31 cellular contexts compared by ENCODE assay signal in the genomic region with DNA sequence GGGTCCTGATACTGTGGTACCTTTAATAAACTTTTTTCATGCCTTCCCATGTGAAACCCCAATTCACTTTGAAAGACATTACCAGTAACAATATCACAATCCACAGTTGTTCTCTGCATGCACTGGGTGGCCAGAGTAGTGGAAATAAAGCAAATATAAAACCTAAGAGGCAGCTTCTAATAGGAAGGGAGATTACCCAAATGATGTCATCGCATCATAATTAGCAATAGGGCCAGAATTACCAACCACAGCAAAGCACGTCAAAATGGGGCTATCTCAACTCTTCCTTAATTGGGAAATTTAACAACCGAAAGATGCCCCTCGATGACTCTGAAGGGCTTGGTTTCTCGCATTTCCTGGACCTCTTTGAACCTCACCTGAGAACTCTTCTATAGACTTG.
DNase-seq lines count a peak whose midpoint lies in the region; ATAC-seq, FAIRE-seq and TF ChIP-seq lines count a peak whose summit lies in the region.
"Had no signal": no experiment of that assay in that cellular context is flagged by ENCODE, and none has a peak within 500 bp of the region (broad histone marks: within the 10 kb centered on the region; RNA-seq: fewer than 3 reads in every experiment).

No MANE protein-coding gene starts in this region.

- RAD21 ChIA-PET in GM12878 (lab: Charles Lee; ENCODE audit: unreplicated experiment) = interaction anchor here (0.9 to 3.8 kb wide), 13 partner anchors 11 to 309 kb away, joined by 3 to 28 read pairs (median 4); no protein-coding TSS in a partner anchor

- ATAC-seq in HepG2 = no peak
- ATAC-seq in right lobe of liver = no peak
- peak; percentile 73 for ATAC-seq in GM12878
- ATAC-seq: A549; CD8-positive, alpha-beta T cell had no signal

- BruUV-seq in HepG2 (replicated peaks; lab: Mats Ljungman, UMichigan) = no TSS peak
- BruUV-seq in GM12878 (replicated peaks; lab: Mats Ljungman, UMichigan) = no TSS peak

- SMC1A ChIA-PET in GM12878 (lab: Charles Lee; ENCODE audit: uncharacterized antibody, unreplicated experiment) = interaction anchor here (0.6 to 3.5 kb wide), 19 partner anchors 8 to 446 kb away, joined by 3 to 34 read pairs (median 4); partner anchors contain the start of gene GRIN2A

- H3K9me3 ChIP-seq in HepG2 (ENCODE audit: low read length) (no peaks in the 10 kb centered on the region), right lobe of liver (no peaks in the 10 kb centered on the region), GM12878 (replicated peaks; ENCODE audit: control insufficient read depth, insufficient read depth, low read length) (no peaks in the 10 kb centered on the region), HAP-1 (no peaks in the 10 kb centered on the region)
- H3K9me3 ChIP-seq: A549; BE2C; BLaER1; BLaER1 treated with 17β-estradiol and CSF1 and Interleukin-3, amounts not matched to agents 10 nM and 100 nM; Caco-2 had no signal

- H3K27ac ChIP-seq in HepG2 (ENCODE audit: extremely low read length, insufficient read depth, low read length) = no peak overlapping the region
- no peak overlapping the region for H3K27ac ChIP-seq in right lobe of liver
- H3K27ac ChIP-seq in GM12878 (ENCODE audit: control insufficient read depth, insufficient read depth) = no peak overlapping the region
- H3K27ac ChIP-seq: 22Rv1; A549; BLaER1; BLaER1 treated with 17β-estradiol and CSF1 and Interleukin-3, amounts not matched to agents 10 nM and 100 nM; C4-2B had no signal

- WGBS in HepG2 (ENCODE audit: low lambda C conversion rate) = 22% methylated on average over 5 of the region's 5 CpGs
- 70% methylated on average over 5 of the region's 5 CpGs for WGBS in right lobe of liver (ENCODE audit: insufficient coverage, low coverage, low lambda C conversion rate, missing lambda C conversion rate)
- 40% methylated on average over 5 of the region's 5 CpGs for WGBS in GM12878 (ENCODE audit: insufficient coverage, insufficient replicate concordance, low lambda C conversion rate, missing lambda C conversion rate)

- H3K4me1 ChIP-seq in HepG2 (ENCODE audit: insufficient read depth, low read length) (no peaks in the 10 kb centered on the region), right lobe of liver (no peaks in the 10 kb centered on the region), GM12878 (ENCODE audit: control insufficient read depth, insufficient read depth, low read length) (no peaks in the 10 kb centered on the region), HAP-1 (no peaks in the 10 kb centered on the region)
- H3K4me1 ChIP-seq: A549, BE2C, Caco-2 had no signal

- DNase-seq in HepG2 (ENCODE audit: low spot score) (no peak), right lobe of liver (no peak), GM12878 (ENCODE audit: low read depth, low spot score) (no peak), HAP-1 (ENCODE audit: low spot score in 2 of 2) (no peak)
- DNase-seq: 8988T; ACHN; AML-193; BE2C; C1 segment of cervical spinal cord; Caco-2; Calu3; CD4-positive, alpha-beta memory T cell; CD4-positive, alpha-beta T cell; CD4-positive, CD25-positive, alpha-beta regulatory T cell; CD8-positive, alpha-beta memory T cell; CD8-positive, alpha-beta T cell; COR-L47; DMS 273 treated with DMSO at 0.1 percent for 48 hours; DMS153; DMS53; DMS79; DMS79 treated with DMSO at 0.1 percent for 48 hours; DND-41; EL had no signal

- in situ Hi-C loops in HepG2 (cut with HindIII; ENCODE audit: extremely low pct_ligation_motif_present, low pct_unique_long_range_greater_than_20kb) (no loop called here), GM12878 (cut with MboI) (no loop called here), HAP-1 (cut with MboI; ENCODE audit: low sequenced_read_pairs) (no loop called here)

- POLR2A ChIA-PET in HepG2 (lab: Yijun Ruan, JAX) = no interaction called here
- POLR2A ChIA-PET in GM12878 (lab: Charles Lee) = interaction anchor here (0.8 to 1.4 kb wide), 2 partner anchors 10 to 18 kb away, joined by 3 read pairs; no protein-coding TSS in a partner anchor

- H4K20me1 ChIP-seq in HepG2 (ENCODE audit: insufficient read depth, low read length) (no peaks in the 10 kb centered on the region), GM12878 (ENCODE audit: control insufficient read depth, insufficient read depth) (no peaks in the 10 kb centered on the region)
- H4K20me1 ChIP-seq: BLaER1; BLaER1 treated with 17β-estradiol and CSF1 and Interleukin-3, amounts not matched to agents 10 nM and 100 nM had no signal

- H3K27me3 ChIP-seq in HepG2 (ENCODE audit: control insufficient read depth in 1 of 2, insufficient read depth in 2 of 2, low read length in 2 of 2) (peaks cover 1 to 27% of the 10 kb centered on the region in 2 experiments; a peak in 4 of 5 replicates), right lobe of liver (no peaks in the 10 kb centered on the region), GM12878 (replicated peaks in 1 of 2; ENCODE audit: control insufficient read depth in 2 of 2, insufficient read depth in 2 of 2, low read length in 1 of 2) (no peaks in the 10 kb centered on the region), HAP-1 (ENCODE audit: low read depth) (no peaks in the 10 kb centered on the region)
- H3K27me3 ChIP-seq: BE2C; BLaER1; BLaER1 treated with 17β-estradiol and CSF1 and Interleukin-3, amounts not matched to agents 10 nM and 100 nM had no signal

- no peak overlapping the region for H3K4me2 ChIP-seq in HepG2 (ENCODE audit: low read depth, low read length)
- H3K4me2 ChIP-seq in GM12878 (ENCODE audit: control insufficient read depth, insufficient read depth) = no peak overlapping the region
- H3K4me2 ChIP-seq: A549; BLaER1; BLaER1 treated with 17β-estradiol and CSF1 and Interleukin-3, amounts not matched to agents 10 nM and 100 nM had no signal

- H3K4me3 ChIP-seq in HepG2 (replicated peaks in 1 of 3; ENCODE audit: insufficient read depth in 1 of 3, low read depth in 2 of 3, low read length in 3 of 3) (no peak overlapping the region), right lobe of liver (no peak overlapping the region), GM12878 (no peak overlapping the region), HAP-1 (no peak overlapping the region)
- H3K4me3 ChIP-seq: A549; BLaER1; BLaER1 treated with 17β-estradiol and CSF1 and Interleukin-3, amounts not matched to agents 10 nM and 100 nM had no signal

- TF ChIP-seq POLR2A in HepG2 (IDR thresholded peaks at IDR 0.05; ENCODE audit: insufficient read depth in 1 of 2, low read depth in 2 of 2, low read length in 2 of 2) (no peak), right lobe of liver (IDR thresholded peaks at IDR 0.05) (no peak), GM12878 (IDR thresholded peaks at IDR 0.05; ENCODE audit: low read depth, low read length) (no peak)

- intact Hi-C loops in HepG2 (cut with micrococcal nuclease; ENCODE audit: unreplicated experiment) (no loop called here), right lobe of liver (cut with DNase I) (no loop called here), GM12878 (cut with micrococcal nuclease; ENCODE audit: unreplicated experiment) (loop anchor here (5.0 kb wide), 1 partner anchor 50 kb away; no protein-coding TSS in a partner anchor)

- H3K9ac ChIP-seq in HepG2 (ENCODE audit: insufficient read depth, low read depth, low read length) (no peak overlapping the region), GM12878 (ENCODE audit: control insufficient read depth, insufficient read depth, low read length) (no peak overlapping the region)
- H3K9ac ChIP-seq: BLaER1; BLaER1 treated with 17β-estradiol and CSF1 and Interleukin-3, amounts not matched to agents 10 nM and 100 nM had no signal

- TF ChIP-seq CTCF in HepG2 (CRISPR knock-in tag; IDR thresholded peaks at IDR 0.05) (no peak), right lobe of liver (IDR thresholded peaks at IDR 0.05) (no peak), GM12878 (IDR thresholded peaks at IDR 0.05 in 2 of 3, conservative IDR thresholded peaks at IDR 0.05 in 1 of 3; ENCODE audit: control insufficient read depth in 2 of 3, extremely low read depth in 1 of 3, insufficient read depth in 1 of 3, low read depth in 3 of 3, low read length in 3 of 3) (no peak)

- H3K36me3 ChIP-seq in HepG2 (replicated peaks in 1 of 2; ENCODE audit: control insufficient read depth in 1 of 2, insufficient read depth in 2 of 2, low read length in 2 of 2) = no peaks in the 10 kb centered on the region
- no peaks in the 10 kb centered on the region for H3K36me3 ChIP-seq in right lobe of liver
- H3K36me3 ChIP-seq in GM12878 (ENCODE audit: control insufficient read depth in 2 of 2, insufficient read depth in 2 of 2, low read length in 1 of 2) = no peaks in the 10 kb centered on the region
- no peaks in the 10 kb centered on the region for H3K36me3 ChIP-seq in HAP-1 (replicated peaks)
- H3K36me3 ChIP-seq: BE2C; BLaER1; BLaER1 treated with 17β-estradiol and CSF1 and Interleukin-3, amounts not matched to agents 10 nM and 100 nM had no signal

- CTCF ChIA-PET in HepG2 (lab: Yijun Ruan, JAX; ENCODE audit: low intra/inter-chr PET ratio, low total read pairs) (no interaction called here), GM12878 (lab: Yijun Ruan, JAX) (interaction anchor here (1.0 to 3.2 kb wide), 5 partner anchors 9 to 39 kb away, joined by 3 to 14 read pairs (median 9); no protein-coding TSS in a partner anchor)

- TF ChIP-seq EP300 in HepG2 (IDR thresholded peaks at IDR 0.05; ENCODE audit: low read depth in 2 of 2, low read length in 2 of 2) = no peak
- TF ChIP-seq EP300 in HepG2 (CRISPR knock-in tag; IDR thresholded peaks at IDR 0.05; ENCODE audit: borderline replicate concordance) = no peak
- TF ChIP-seq EP300 in GM12878 (IDR thresholded peaks at IDR 0.05; ENCODE audit: borderline replicate concordance in 1 of 2, control insufficient read depth in 1 of 2, low read depth in 2 of 2, low read length in 2 of 2) = no peak

- no peaks in the 10 kb centered on the region for H3K79me2 ChIP-seq in HepG2 (ENCODE audit: insufficient read depth, low read length)
- no peaks in the 10 kb centered on the region for H3K79me2 ChIP-seq in GM12878 (ENCODE audit: control insufficient read depth, insufficient read depth, low read length)

- FAIRE-seq in HepG2 (lab: Jason Lieb, UNC) (no peak), GM12878 (lab: Jason Lieb, UNC) (no peak)
- FAIRE-seq: A204.1, A549, D721Med had no signal

- TF ChIP-seq RAD21 in HepG2 (CRISPR knock-in tag; IDR thresholded peaks at IDR 0.05) = no peak
- TF ChIP-seq RAD21 in GM12878 (IDR thresholded peaks at IDR 0.05; ENCODE audit: insufficient read depth, low read depth, low read length) = no peak

- H2AFZ ChIP-seq in HepG2 (ENCODE audit: low read length) = no peak overlapping the region
- no peak overlapping the region for H2AFZ ChIP-seq in GM12878 (ENCODE audit: control insufficient read depth, low read depth, low read length)

TF ChIP-seq in HepG2, 621 proteins besides CTCF, POLR2A, EP300 and RAD21 (continues in another document):
- TF ChIP-seq ZNF121 (CRISPR knock-in tag; IDR thresholded peaks at IDR 0.05) = no peak

TF ChIP-seq in GM12878, 131 proteins besides CTCF, POLR2A, EP300 and RAD21 (continues in another document):
- no peak for TF ChIP-seq TARDBP (IDR thresholded peaks at IDR 0.05; ENCODE audit: borderline replicate concordance)
- TF ChIP-seq SIX5 (IDR thresholded peaks at IDR 0.05; ENCODE audit: low read depth, low read length, severe bottlenecking) = no peak
- no peak for TF ChIP-seq CHD2 (IDR thresholded peaks at IDR 0.05; ENCODE audit: borderline replicate concordance, low read depth, low read length)
- no peak for TF ChIP-seq CHD4 (IDR thresholded peaks at IDR 0.05)

Comparison
In these comparisons a context has a peak if more than half of its experiments do, and no peak if none do; other contexts are left out.
1. Of the 75 proteins assayed by ChIP-seq in both HepG2 and GM12878: peak only in HepG2: none; only in GM12878: ATF2, CBFB, EED and JUNB; in both: none; in neither: 70; mixed calls (peak in some experiments, not most) for 1.